ENCODE assay signal across 1 cellular context in the genomic region with DNA sequence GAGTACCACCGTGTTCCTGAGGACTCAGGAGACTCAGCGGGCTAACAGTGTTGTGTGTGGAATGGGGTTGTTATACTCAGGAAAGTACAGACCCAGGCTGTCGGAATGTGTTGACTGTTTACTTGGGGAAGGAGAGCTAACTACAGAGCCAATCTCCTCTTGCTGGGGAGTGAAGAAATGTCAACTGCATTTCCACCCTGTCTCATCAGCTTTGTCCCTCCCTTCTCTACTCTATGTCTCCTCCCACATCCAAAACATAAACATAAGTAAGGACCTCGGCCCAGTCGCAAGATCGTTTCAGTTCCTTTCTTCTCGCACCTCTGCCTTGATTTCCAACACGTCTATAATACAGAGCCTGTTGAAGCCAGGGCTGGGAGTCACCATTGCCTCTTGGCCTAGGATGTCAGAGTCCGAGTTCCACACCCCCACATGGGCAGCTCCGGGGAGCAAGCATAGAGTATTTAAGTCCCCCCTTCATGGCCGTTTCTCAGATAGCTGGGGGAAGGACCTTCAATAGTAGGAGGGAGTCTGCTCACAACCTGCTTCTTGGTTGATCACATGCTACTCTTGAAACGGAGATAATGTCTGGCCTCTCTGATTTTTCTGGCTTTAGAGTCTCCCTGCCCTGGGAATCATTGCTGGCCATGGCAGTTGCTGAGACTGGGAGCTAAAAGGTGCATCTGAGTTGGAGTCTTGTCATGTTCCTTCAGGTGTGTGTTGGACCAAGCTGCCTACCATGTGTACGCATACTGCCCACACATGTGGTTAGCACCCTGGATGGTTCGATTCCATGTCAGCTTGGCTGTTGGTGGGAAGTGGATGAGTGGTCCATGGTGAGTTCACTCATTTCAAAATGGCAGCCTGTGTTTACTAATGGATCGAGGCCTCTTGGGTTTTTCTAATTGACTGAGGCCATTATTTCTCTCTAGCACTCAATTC.
TF ChIP-seq lines count a peak whose summit lies in the region.

No MANE protein-coding gene starts in this region.

TF ChIP-seq in IMR-90, 13 proteins besides CTCF, POLR2A, EP300 and RAD21:
- TF ChIP-seq BHLHE40 (IDR thresholded peaks at IDR 0.05; ENCODE audit: low read depth, low read length): no peak
- no peak for TF ChIP-seq RFX5 (IDR thresholded peaks at IDR 0.05; ENCODE audit: low read depth, low read length)
- TF ChIP-seq, protein P1, sequence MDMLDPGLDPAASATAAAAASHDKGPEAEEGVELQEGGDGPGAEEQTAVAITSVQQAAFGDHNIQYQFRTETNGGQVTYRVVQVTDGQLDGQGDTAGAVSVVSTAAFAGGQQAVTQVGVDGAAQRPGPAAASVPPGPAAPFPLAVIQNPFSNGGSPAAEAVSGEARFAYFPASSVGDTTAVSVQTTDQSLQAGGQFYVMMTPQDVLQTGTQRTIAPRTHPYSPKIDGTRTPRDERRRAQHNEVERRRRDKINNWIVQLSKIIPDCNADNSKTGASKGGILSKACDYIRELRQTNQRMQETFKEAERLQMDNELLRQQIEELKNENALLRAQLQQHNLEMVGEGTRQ (IDR thresholded peaks at IDR 0.05; ENCODE audit: low read depth, low read length): no peak
- TF ChIP-seq, protein P2, sequence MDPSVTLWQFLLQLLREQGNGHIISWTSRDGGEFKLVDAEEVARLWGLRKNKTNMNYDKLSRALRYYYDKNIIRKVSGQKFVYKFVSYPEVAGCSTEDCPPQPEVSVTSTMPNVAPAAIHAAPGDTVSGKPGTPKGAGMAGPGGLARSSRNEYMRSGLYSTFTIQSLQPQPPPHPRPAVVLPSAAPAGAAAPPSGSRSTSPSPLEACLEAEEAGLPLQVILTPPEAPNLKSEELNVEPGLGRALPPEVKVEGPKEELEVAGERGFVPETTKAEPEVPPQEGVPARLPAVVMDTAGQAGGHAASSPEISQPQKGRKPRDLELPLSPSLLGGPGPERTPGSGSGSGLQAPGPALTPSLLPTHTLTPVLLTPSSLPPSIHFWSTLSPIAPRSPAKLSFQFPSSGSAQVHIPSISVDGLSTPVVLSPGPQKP (IDR thresholded peaks at IDR 0.05; ENCODE audit: borderline replicate concordance, low read depth, low read length): no peak
- TF ChIP-seq CHD1 (IDR thresholded peaks at IDR 0.05; ENCODE audit: low read depth, low read length): no peak
TF ChIP-seq in IMR-90: peak in this region for 0.
